Comparison of ENCODE assay signal across 19 cellular contexts in genomic region chr3:44136421-44136820, GRCh38.
DNase-seq lines count a peak whose midpoint lies in the region; TF ChIP-seq lines count a peak whose summit lies in the region.
"Had no signal": no experiment of that assay in that cellular context is flagged by ENCODE, and none has a peak within 500 bp of the region (broad histone marks: within the 10 kb centered on the region; RNA-seq: fewer than 3 reads in every experiment).

No MANE protein-coding gene starts in this region.

- no peaks in the 10 kb centered on the region for H3K79me2 ChIP-seq in mammary epithelial cell (ENCODE audit: insufficient read depth, low read length)

- DNase-seq in RPMI7951 (ENCODE audit: low read depth) = peak; percentile 15
- peak; percentile 23 for DNase-seq in mammary epithelial cell
- peak; percentile 14 to 26 for DNase-seq in lung microvascular endothelial cell (ENCODE audit: low read depth in 2 of 2)
- DNase-seq in occipital lobe (lab: John Stamatoyannopoulos, UW) = no peak
- no peak for DNase-seq in colonic mucosa
- no peak for DNase-seq in T-helper 1 cell
- no peak for DNase-seq in GM20000 (ENCODE audit: low spot score)
- DNase-seq: activated B cell treated with CpG ODN at 0.5 μM for 24 hours, adrenal gland, Calu3, GDM1, glutamatergic neuron, HCEC 1CT, kidney, NCI-H1048, NCI-H2107, T-cell had no signal

- intact Hi-C loops in mammary epithelial cell (cut with micrococcal nuclease) (no loop called here), colonic mucosa (cut with DNase I) (no loop called here)

- H3K9me3 ChIP-seq in HEK293 (ENCODE audit: control insufficient read depth, insufficient read depth, low read depth, low read length) (no peaks in the 10 kb centered on the region), mammary epithelial cell (replicated peaks; ENCODE audit: insufficient read depth, low read length) (no peaks in the 10 kb centered on the region), colonic mucosa (no peaks in the 10 kb centered on the region)
- H3K9me3 ChIP-seq: adrenal gland, thoracic aorta had no signal

- WGBS in mammary epithelial cell (ENCODE audit: low coverage, missing lambda C conversion rate) = 78% methylated on average over 4 of the region's 5 CpGs

- no peak overlapping the region for H3K4me3 ChIP-seq in HEK293 (ENCODE audit: low read depth, low read length)
- no peak overlapping the region for H3K4me3 ChIP-seq in mammary epithelial cell (replicated peaks in 1 of 3; ENCODE audit: insufficient read depth in 1 of 3, low read depth in 2 of 3, low read length in 3 of 3)
- no peak overlapping the region for H3K4me3 ChIP-seq in colonic mucosa
- H3K4me3 ChIP-seq: adrenal gland, thoracic aorta had no signal

- TF ChIP-seq CTCF in HEK293 (tag by site-specific recombination; IDR thresholded peaks at IDR 0.05) = no peak
- TF ChIP-seq CTCF in mammary epithelial cell (conservative IDR thresholded peaks at IDR 0.05 in 1 of 2, IDR thresholded peaks at IDR 0.05 in 1 of 2; ENCODE audit: extremely low read depth in 1 of 2, insufficient read depth in 1 of 2, low read depth in 1 of 2, low read length in 2 of 2) = no peak
- TF ChIP-seq CTCF in colonic mucosa (IDR thresholded peaks at IDR 0.05) = no peak
- TF ChIP-seq CTCF in GM20000 (IDR thresholded peaks at IDR 0.05; ENCODE audit: extremely low read depth, missing control alignments) = no peak

- in situ Hi-C loops in mammary epithelial cell (cut with MboI; ENCODE audit: low sequenced_read_pairs in 2 of 2) = no loop called here

- POLR2A ChIA-PET in HEK293 (lab: Yijun Ruan, JAX) = no interaction called here

- no peaks in the 10 kb centered on the region for H3K4me1 ChIP-seq in HEK293 (ENCODE audit: control insufficient read depth, insufficient read depth, low read length)
- peaks cover 12% of the 10 kb centered on the region for H3K4me1 ChIP-seq in mammary epithelial cell (ENCODE audit: insufficient read depth, low read length)
- no peaks in the 10 kb centered on the region for H3K4me1 ChIP-seq in colonic mucosa
- H3K4me1 ChIP-seq: adrenal gland had no signal

- dilution Hi-C loops in mammary epithelial cell (cut with HindIII; ENCODE audit: low sequenced_read_pairs) = no loop called here

- CTCF ChIA-PET in HEK293 (lab: Yijun Ruan, JAX) (no interaction called here), mammary epithelial cell (lab: Charles Lee; ENCODE audit: low non-redundant PET) (no interaction called here)

- H3K27me3 ChIP-seq in mammary epithelial cell (ENCODE audit: insufficient read depth, low read length) (no peaks in the 10 kb centered on the region), colonic mucosa (no peaks in the 10 kb centered on the region)
- H3K27me3 ChIP-seq: adrenal gland had no signal

- no peak overlapping the region for H3K9ac ChIP-seq in mammary epithelial cell (ENCODE audit: insufficient read depth, low read length)
- H3K9ac ChIP-seq in colonic mucosa (ENCODE audit: low read depth in 2 of 2, low read length in 2 of 2) = no peak overlapping the region

- no TSS peak for BruUV-seq in mammary epithelial cell (replicated peaks; lab: Mats Ljungman, UMichigan)

- no peaks in the 10 kb centered on the region for H3K36me3 ChIP-seq in HEK293 (ENCODE audit: control insufficient read depth in 2 of 2, insufficient read depth in 1 of 2, low read length in 2 of 2)
- H3K36me3 ChIP-seq in mammary epithelial cell (ENCODE audit: insufficient read depth, low read length) = no peaks in the 10 kb centered on the region
- H3K36me3 ChIP-seq in colonic mucosa = no peaks in the 10 kb centered on the region
- H3K36me3 ChIP-seq: adrenal gland, thoracic aorta had no signal

- H3K4me2 ChIP-seq in mammary epithelial cell (ENCODE audit: insufficient read depth, low read depth, low read length) = no peak overlapping the region

- H2AFZ ChIP-seq in mammary epithelial cell (ENCODE audit: low read depth, low read length) = no peak overlapping the region

- H4K20me1 ChIP-seq in mammary epithelial cell (ENCODE audit: insufficient read depth, low read length) = no peaks in the 10 kb centered on the region

- H3K27ac ChIP-seq in HEK293 (ENCODE audit: extremely low read depth, low read depth, low read length) = no peak overlapping the region
- no peak overlapping the region for H3K27ac ChIP-seq in mammary epithelial cell (ENCODE audit: insufficient read depth, low read depth, low read length)
- no peak overlapping the region for H3K27ac ChIP-seq in colonic mucosa
- H3K27ac ChIP-seq: adrenal gland, thoracic aorta had no signal

TF ChIP-seq in HEK293, 187 proteins besides CTCF, POLR2A, EP300 and RAD21:
- TF ChIP-seq ZNF292 (tag by site-specific recombination; IDR thresholded peaks at IDR 0.05; ENCODE audit: borderline replicate concordance, low read depth) = no peak
- TF ChIP-seq ZXDB (tag by site-specific recombination; IDR thresholded peaks at IDR 0.05) = no peak
- TF ChIP-seq ZNF777 (tag by site-specific recombination; IDR thresholded peaks at IDR 0.05; ENCODE audit: borderline replicate concordance) = no peak
- TF ChIP-seq REST (tag by site-specific recombination; IDR thresholded peaks at IDR 0.05) = peak; percentile 88
TF ChIP-seq in HEK293: peak in this region for 1.

Comparison
In these comparisons a context has a peak if more than half of its experiments do, and no peak if none do; other contexts are left out.
1. DNase-seq: peak in RPMI7951 (single experiment), mammary epithelial cell (single experiment) and lung microvascular endothelial cell (2 of 2); none in occipital lobe (single experiment), colonic mucosa (single experiment), T-helper 1 cell (0 of 5) and GM20000 (single experiment).